ENCODE assay signal across 13 cellular contexts in the genomic region with DNA sequence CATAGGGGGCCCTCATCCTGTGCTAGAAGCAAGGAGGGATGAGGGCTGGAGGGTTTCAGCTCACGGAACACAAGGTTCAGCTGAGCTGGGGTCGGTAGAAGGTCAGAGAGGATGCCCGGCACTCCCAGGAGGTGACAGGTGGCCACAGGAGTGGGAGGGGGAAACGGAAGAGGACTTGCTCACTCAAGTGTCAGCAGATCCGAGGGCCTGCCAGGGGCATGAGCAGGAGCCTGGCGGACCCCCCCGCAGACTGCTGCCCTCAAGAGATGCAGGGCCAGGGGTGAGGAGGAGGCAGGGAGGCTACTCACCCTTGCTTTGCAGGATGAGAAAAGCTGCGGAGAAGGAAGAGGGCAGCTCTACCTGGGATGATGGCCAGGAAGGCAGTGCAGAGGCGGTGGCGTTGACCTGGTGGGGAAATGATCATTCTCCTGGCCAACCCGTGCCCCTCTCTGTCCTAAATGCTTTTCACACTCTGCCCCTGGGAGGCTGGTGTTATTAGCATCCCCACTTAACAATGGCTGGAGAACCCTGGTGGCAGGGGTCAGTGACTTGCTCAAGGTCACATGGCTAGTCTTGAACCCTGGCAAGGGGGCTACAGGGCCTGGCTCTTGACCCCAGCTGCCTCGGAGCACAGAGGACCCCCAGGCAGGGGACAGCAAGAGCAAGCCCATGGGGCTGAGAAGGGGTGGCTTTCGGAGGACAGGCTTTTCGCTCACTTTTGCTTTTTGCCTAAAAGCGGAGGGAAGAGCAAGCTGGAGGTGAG. TPM values are rescaled to one million over a fixed set of nuclear protein-coding genes. Genes with fewer than 3 reads are reported as not detected.
DNase-seq lines count a peak whose midpoint lies in the region; ATAC-seq and TF ChIP-seq lines count a peak whose summit lies in the region.
"Had no signal": no experiment of that assay in that cellular context is flagged by ENCODE, and none has a peak within 500 bp of the region (broad histone marks: within the 10 kb centered on the region; RNA-seq: fewer than 3 reads in every experiment).

No MANE protein-coding gene starts in this region.

- H3K4me1 ChIP-seq in cardiac muscle cell (ENCODE audit: low read depth) (no peaks in the 10 kb centered on the region), right cardiac atrium (ENCODE audit: control insufficient read depth, insufficient read depth, low read length) (no peaks in the 10 kb centered on the region), upper lobe of right lung (no peaks in the 10 kb centered on the region), upper lobe of left lung (no peaks in the 10 kb centered on the region)
- H3K4me1 ChIP-seq: colonic mucosa, tibial artery had no signal

- H3K27me3 ChIP-seq in cardiac muscle cell (no peaks in the 10 kb centered on the region), right cardiac atrium (ENCODE audit: control insufficient read depth, insufficient read depth) (no peaks in the 10 kb centered on the region), upper lobe of right lung (no peaks in the 10 kb centered on the region), upper lobe of left lung (no peaks in the 10 kb centered on the region)
- H3K27me3 ChIP-seq: colonic mucosa had no signal

- no peak for TF ChIP-seq EP300 in upper lobe of left lung (IDR thresholded peaks at IDR 0.05)

- TF ChIP-seq POLR2A in upper lobe of left lung (IDR thresholded peaks at IDR 0.05): no peak

- peaks cover 11% of the 10 kb centered on the region for H3K36me3 Mint-ChIP-seq in MCF 10A (ENCODE audit: insufficient read depth, unreplicated experiment)

- 51% methylated on average over 15 of the region's 15 CpGs for WGBS in right cardiac atrium
- WGBS in upper lobe of left lung, 2 donors: 56 to 58% methylated on average over 13 to 14 of the region's 15 CpGs

- H3K9me3 ChIP-seq in cardiac muscle cell (ENCODE audit: low read depth) (no peaks in the 10 kb centered on the region), right cardiac atrium (ENCODE audit: control insufficient read depth, low read length) (no peaks in the 10 kb centered on the region), upper lobe of right lung (no peaks in the 10 kb centered on the region), upper lobe of left lung (no peaks in the 10 kb centered on the region)
- H3K9me3 ChIP-seq: colonic mucosa, esophagus squamous epithelium, tibial artery had no signal

- no peak overlapping the region for H3K4me3 Mint-ChIP-seq in MCF 10A (ENCODE audit: unreplicated experiment)

- ATAC-seq in right cardiac atrium: no peak
- no peak for ATAC-seq in upper lobe of right lung
- ATAC-seq in upper lobe of left lung (ENCODE audit: low FRiP score in 2 of 2): no peak
- ATAC-seq: SK-N-SH treated with all-trans-retinoic acid at 6 μM for 48 hours had no signal

- H3K27me3 Mint-ChIP-seq in MCF 10A (ENCODE audit: insufficient read depth, unreplicated experiment): no peaks in the 10 kb centered on the region

- H3K4me3 ChIP-seq in cardiac muscle cell (no peak overlapping the region), right cardiac atrium (ENCODE audit: low read length) (no peak overlapping the region), upper lobe of right lung (no peak overlapping the region), upper lobe of left lung (no peak overlapping the region)
- H3K4me3 ChIP-seq: colonic mucosa, esophagus squamous epithelium, lung, tibial artery had no signal

- POLR2A ChIA-PET in MCF 10A (lab: Yijun Ruan, JAX): interaction anchor here (0.7 to 4.4 kb wide), 7 partner anchors 10 to 290 kb away, joined by 3 to 23 read pairs (median 4); partner anchors contain the start of gene PICK1

- BruUV-seq in MCF 10A (replicated peaks; lab: Mats Ljungman, UMichigan): no TSS peak

- TF ChIP-seq CTCF in cardiac muscle cell (IDR thresholded peaks at IDR 0.05; ENCODE audit: low read depth, low read length) (no peak), MCF 10A (IDR thresholded peaks at IDR 0.05; ENCODE audit: unreplicated experiment) (no peak), upper lobe of right lung (IDR thresholded peaks at IDR 0.05) (no peak), upper lobe of left lung (IDR thresholded peaks at IDR 0.05) (no peak)

- intact Hi-C loops in right cardiac atrium (cut with DNase I) (no loop called here), MCF 10A (cut with micrococcal nuclease) (no loop called here), upper lobe of right lung (cut with DNase I) (no loop called here)

- peaks cover 14% of the 10 kb centered on the region for H3K4me1 Mint-ChIP-seq in MCF 10A (ENCODE audit: insufficient read depth, unreplicated experiment)

- H3K36me3 ChIP-seq in cardiac muscle cell (no peaks in the 10 kb centered on the region), upper lobe of right lung (no peaks in the 10 kb centered on the region), upper lobe of left lung (no peaks in the 10 kb centered on the region)
- H3K36me3 ChIP-seq: colonic mucosa, esophagus squamous epithelium, tibial artery had no signal

- CTCF ChIA-PET in MCF 10A (lab: Yijun Ruan, JAX): interaction anchor here (1.1 kb wide), 1 partner anchor 9 kb away, joined by 3 read pairs; no protein-coding TSS in a partner anchor

- DNase-seq in cardiac muscle cell (ENCODE audit: low read depth in 1 of 2, low spot score in 1 of 2): no peak
- DNase-seq in right cardiac atrium: no peak
- no peak for DNase-seq in MCF 10A (ENCODE audit: unreplicated experiment)
- peak; percentile 8 for DNase-seq in mucosa of gallbladder (ENCODE audit: low spot score)
- peak; percentile 50 for DNase-seq in upper lobe of right lung
- no peak for DNase-seq in NCI-H1436 (lab: John Stamatoyannopoulos, UW)
- no peak for DNase-seq in NCI-H2227 (lab: John Stamatoyannopoulos, UW; ENCODE audit: unreplicated experiment)
- DNase-seq in upper lobe of left lung: no peak
- DNase-seq: colonic mucosa, esophagus squamous epithelium had no signal

- H3K27ac ChIP-seq in cardiac muscle cell: peak overlapping the region; percentile 36
- no peak overlapping the region for H3K27ac ChIP-seq in right cardiac atrium (ENCODE audit: low read length)
- H3K27ac ChIP-seq in upper lobe of right lung: no peak overlapping the region
- no peak overlapping the region for H3K27ac ChIP-seq in upper lobe of left lung
- H3K27ac ChIP-seq: colonic mucosa, esophagus squamous epithelium, tibial artery had no signal

- H3K27ac Mint-ChIP-seq in MCF 10A (ENCODE audit: low read depth, unreplicated experiment): peak overlapping the region; percentile 81

- H3K9me3 Mint-ChIP-seq in MCF 10A (ENCODE audit: unreplicated experiment): no peaks in the 10 kb centered on the region

RNA-seq across cellular contexts. Expression of gene CSNK1E, which starts 30.1 kb away (rescaled TPM):
- 198 and 262 TPM in 2 replicates for total RNA-seq in cardiac muscle cell
- polyA plus RNA-seq in cardiac muscle cell: 179 and 193 TPM in 2 replicates
- 10 to 100 TPM; 69.7 to 88.6 (median 81.0) TPM for total RNA-seq in right cardiac atrium
- 76.3 TPM for polyA plus RNA-seq in right cardiac atrium
- total RNA-seq in MCF 10A (2022): 354 and 425 TPM in 2 replicates
- 131 TPM for total RNA-seq in mucosa of gallbladder
- 115 TPM for total RNA-seq in upper lobe of right lung
- total RNA-seq in upper lobe of left lung: 100 to 1,000 TPM in 5 of 6 donors, 10 to 100 TPM in 1; 94.1 to 345 (median 123) TPM

Comparison
In these comparisons a context has a peak if more than half of its experiments do, and no peak if none do; other contexts are left out.
1. DNase-seq: peak in mucosa of gallbladder (single experiment) and upper lobe of right lung (single experiment); none in cardiac muscle cell (0 of 2), right cardiac atrium (0 of 3), MCF 10A (single experiment), NCI-H1436 (single experiment), NCI-H2227 (single experiment) and upper lobe of left lung (0 of 2).